Comparison of ENCODE assay signal across 12 cellular contexts in the genomic region with DNA sequence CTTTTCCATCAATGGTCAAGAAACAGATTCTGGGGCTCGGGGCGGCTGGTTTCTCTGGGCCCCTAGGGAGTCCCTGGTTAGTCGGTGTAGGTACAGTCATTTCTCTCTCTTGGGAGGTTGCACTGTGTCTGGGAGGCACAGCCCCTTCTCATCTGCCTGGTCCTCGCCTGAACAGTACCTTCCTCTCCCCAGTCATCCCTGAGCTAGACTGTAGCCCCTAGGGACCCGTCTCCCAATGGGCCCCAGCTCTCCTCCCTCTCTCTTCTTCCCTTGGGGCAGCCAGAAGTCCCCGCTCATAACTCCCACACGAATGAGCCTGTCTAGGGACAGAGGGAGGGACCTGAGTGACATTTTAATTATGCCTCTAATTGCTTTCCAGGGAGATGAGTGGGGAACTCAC. TPM values are rescaled to one million over a fixed set of nuclear protein-coding genes. Genes with fewer than 3 reads are reported as not detected.
DNase-seq lines count a peak whose midpoint lies in the region; ATAC-seq, FAIRE-seq and TF ChIP-seq lines count a peak whose summit lies in the region.
"Had no signal": no experiment of that assay in that cellular context is flagged by ENCODE, and none has a peak within 500 bp of the region (broad histone marks: within the 10 kb centered on the region; RNA-seq: fewer than 3 reads in every experiment).

No MANE protein-coding gene starts in this region.

- no peak for ATAC-seq in Right ventricle myocardium inferior
- ATAC-seq in HG02759 (IDR thresholded peaks at IDR 0.05; ENCODE audit: unreplicated experiment) = peak; percentile 94
- ATAC-seq in HG03575 (IDR thresholded peaks at IDR 0.05; ENCODE audit: extremely low read depth, insufficient number of reproducible peaks, low FRiP score, unreplicated experiment) = peak; percentile 71
- no peak for ATAC-seq in upper lobe of left lung (ENCODE audit: low FRiP score in 2 of 2)
- ATAC-seq in upper lobe of right lung = no peak

- no peak for FAIRE-seq in D721Med (lab: Jason Lieb, UNC)

- no peak for TF ChIP-seq EP300 in upper lobe of left lung (IDR thresholded peaks at IDR 0.05)

- H3K9me3 ChIP-seq in left ventricle myocardium inferior (replicated peaks) = no peaks in the 10 kb centered on the region
- H3K9me3 ChIP-seq in upper lobe of left lung = no peaks in the 10 kb centered on the region
- H3K9me3 ChIP-seq in upper lobe of right lung = no peaks in the 10 kb centered on the region

- intact Hi-C loops in left ventricle myocardium inferior (cut with micrococcal nuclease) (no loop called here), Right ventricle myocardium inferior (cut with DNase I) (no loop called here), upper lobe of right lung (cut with DNase I) (no loop called here)

- TF ChIP-seq POLR2A in upper lobe of left lung (IDR thresholded peaks at IDR 0.05) = no peak

- 69 to 94% methylated on average over 4 to 7 of the region's 7 CpGs for WGBS in upper lobe of left lung, 2 donors

- H3K36me3 ChIP-seq in left ventricle myocardium inferior (peaks cover 58% of the 10 kb centered on the region), upper lobe of left lung (peaks cover 11 to 57% (median 23%) of the 10 kb centered on the region in 4 donors), upper lobe of right lung (peaks cover 35% of the 10 kb centered on the region)

- no peak for DNase-seq in left ventricle myocardium inferior
- no peak for DNase-seq in Right ventricle myocardium inferior (ENCODE audit: missing footprints)
- DNase-seq in upper lobe of left lung = no peak
- no peak for DNase-seq in D721Med (ENCODE audit: insufficient read length, low spot score)
- DNase-seq in activated gamma-delta T cell treated with Interleukin-2 at 50 U/mL for 16 hours = no peak
- no peak for DNase-seq in upper lobe of right lung
- DNase-seq: ACHN, naive B cell, RPMI8226 had no signal

- H3K27ac ChIP-seq in left ventricle myocardium inferior (replicated peaks) (peak overlapping the region; percentile 94), upper lobe of left lung (no peak overlapping the region), upper lobe of right lung (no peak overlapping the region)

- TF ChIP-seq CTCF in left ventricle myocardium inferior (IDR thresholded peaks at IDR 0.05; ENCODE audit: borderline replicate concordance) (no peak), upper lobe of left lung (IDR thresholded peaks at IDR 0.05) (no peak), D721Med (IDR thresholded peaks at IDR 0.05; ENCODE audit: insufficient read depth, missing control alignments) (no peak), upper lobe of right lung (IDR thresholded peaks at IDR 0.05) (no peak)

- peaks cover 85% of the 10 kb centered on the region for H3K4me1 ChIP-seq in left ventricle myocardium inferior
- peaks cover 19 to 24% (median 23%) of the 10 kb centered on the region in 4 donors for H3K4me1 ChIP-seq in upper lobe of left lung
- H3K4me1 ChIP-seq in upper lobe of right lung = peaks cover 17% of the 10 kb centered on the region

- H3K4me3 ChIP-seq in left ventricle myocardium inferior (no peak overlapping the region), upper lobe of left lung (no peak overlapping the region), upper lobe of right lung (no peak overlapping the region)

- no peaks in the 10 kb centered on the region for H3K27me3 ChIP-seq in left ventricle myocardium inferior (ENCODE audit: low read depth)
- H3K27me3 ChIP-seq in upper lobe of left lung = no peaks in the 10 kb centered on the region
- H3K27me3 ChIP-seq in upper lobe of right lung = no peaks in the 10 kb centered on the region

RNA-seq across cellular contexts. Expression of a gene that starts 20.2 kb away (rescaled TPM):
- total RNA-seq in left ventricle myocardium inferior (not detected), Right ventricle myocardium inferior (not detected), upper lobe of left lung (under 1 TPM in 1 of 6 donors, not detected in 5; 0.46 TPM), upper lobe of right lung (not detected)
- total RNA-seq: LHCN-M2 had no signal

RNA-seq across cellular contexts. Expression of a gene that starts 29.9 kb away (rescaled TPM):
- total RNA-seq in left ventricle myocardium inferior (34.0 TPM), Right ventricle myocardium inferior (58.8 TPM), upper lobe of left lung (10 to 100 TPM; 28.3 to 65.7 (median 52.9) TPM), upper lobe of right lung (59.0 TPM)

Comparison
In these comparisons a context has a peak if more than half of its experiments do, and no peak if none do; other contexts are left out.
1. ATAC-seq: peak in HG02759 (single experiment) and HG03575 (single experiment); none in Right ventricle myocardium inferior (single experiment), upper lobe of left lung (0 of 2) and upper lobe of right lung (single experiment).